In genomic region chr17:49783051-49783715, GRCh38 we compare ENCODE assay signal across 12 cellular contexts. TPM values are rescaled to one million over a fixed set of nuclear protein-coding genes. Genes with fewer than 3 reads are reported as not detected.
DNase-seq lines count a peak whose midpoint lies in the region; ATAC-seq and TF ChIP-seq lines count a peak whose summit lies in the region.
"Had no signal": no experiment of that assay in that cellular context is flagged by ENCODE, and none has a peak within 500 bp of the region (broad histone marks: within the 10 kb centered on the region; RNA-seq: fewer than 3 reads in every experiment).

No MANE protein-coding gene starts in this region.

- H3K27me3 Mint-ChIP-seq in activated T-cell treated with anti-CD3 and anti-CD28 coated beads, Interleukin-2, amount 50 U/mL, for 72 hours (ENCODE audit: low read depth) = no peaks in the 10 kb centered on the region
- H3K27me3 Mint-ChIP-seq: activated B cell treated with CpG ODN at 0.5 μM for 24 hours; activated naive CD8-positive, alpha-beta T cell; central memory CD8-positive, alpha-beta T cell had no signal

- H3K27me3 ChIP-seq in transverse colon (no peaks in the 10 kb centered on the region), thyroid gland (no peaks in the 10 kb centered on the region)

- DNase-seq in NCI-H1417 (lab: John Stamatoyannopoulos, UW) = peak; percentile 15 to 61 (median 26)
- no peak for DNase-seq in NCI-H1417 treated with DMSO at 0.1 percent for 48 hours (lab: John Stamatoyannopoulos, UW)
- DNase-seq in mucosa of gallbladder (ENCODE audit: low spot score) = peak; percentile 14
- DNase-seq in transverse colon = no peak
- DNase-seq in activated T-cell treated with anti-CD3 and anti-CD28 coated beads, Interleukin-2, amount 50 U/mL, for 72 hours = no peak
- DNase-seq in thyroid gland = no peak
- DNase-seq in erythroblast (lab: John Stamatoyannopoulos, UW) = no peak
- DNase-seq: activated B cell treated with CpG ODN at 0.5 μM for 24 hours had no signal

- peaks cover 17% of the 10 kb centered on the region for H3K4me1 Mint-ChIP-seq in activated T-cell treated with anti-CD3 and anti-CD28 coated beads, Interleukin-2, amount 50 U/mL, for 72 hours (ENCODE audit: low read depth)

- H3K36me3 ChIP-seq in transverse colon (no peaks in the 10 kb centered on the region), thyroid gland (no peaks in the 10 kb centered on the region)

- H3K36me3 Mint-ChIP-seq in activated T-cell treated with anti-CD3 and anti-CD28 coated beads, Interleukin-2, amount 50 U/mL, for 72 hours (ENCODE audit: insufficient read depth in 2 of 2) = peaks cover 0 to 2% of the 10 kb centered on the region in 2 donors

- TF ChIP-seq CTCF in transverse colon (IDR thresholded peaks at IDR 0.05) (no peak), thyroid gland (IDR thresholded peaks at IDR 0.05) (no peak)

- H3K9me3 ChIP-seq in transverse colon = no peaks in the 10 kb centered on the region
- H3K9me3 ChIP-seq in thyroid gland = no peaks in the 10 kb centered on the region

- TF ChIP-seq POLR2A in transverse colon (IDR thresholded peaks at IDR 0.05) (no peak), thyroid gland (IDR thresholded peaks at IDR 0.05) (no peak), erythroblast (IDR thresholded peaks at IDR 0.05; ENCODE audit: low read length) (no peak)

- no peak overlapping the region for H3K4me3 Mint-ChIP-seq in activated T-cell treated with anti-CD3 and anti-CD28 coated beads, Interleukin-2, amount 50 U/mL, for 72 hours
- H3K4me3 Mint-ChIP-seq: activated B cell treated with CpG ODN at 0.5 μM for 24 hours; activated naive CD8-positive, alpha-beta T cell; central memory CD8-positive, alpha-beta T cell had no signal

- no peak for TF ChIP-seq EP300 in transverse colon (IDR thresholded peaks at IDR 0.05; ENCODE audit: low read depth)

- H3K4me3 ChIP-seq in transverse colon = no peak overlapping the region
- H3K4me3 ChIP-seq in thyroid gland (replicated peaks in 1 of 3) = no peak overlapping the region

- intact Hi-C loops in transverse colon (cut with DNase I; ENCODE audit: low total_unique reads) (no loop called here), thyroid gland (cut with DNase I) (loop anchor here (2.0 to 5.0 kb wide), 2 partner anchors 76 to 211 kb away; partner anchors contain the start of gene SLC35B1)

- H3K27ac Mint-ChIP-seq in activated T-cell treated with anti-CD3 and anti-CD28 coated beads, Interleukin-2, amount 50 U/mL, for 72 hours = no peak overlapping the region
- H3K27ac Mint-ChIP-seq: activated B cell treated with CpG ODN at 0.5 μM for 24 hours; activated naive CD8-positive, alpha-beta T cell had no signal

- H3K27ac ChIP-seq in cingulate gyrus (ENCODE audit: low read depth, low read length) (peak overlapping the region; percentile 61), transverse colon (peak overlapping the region in 3 of 4 donors; percentile 50 to 71 (median 70)), thyroid gland (no peak overlapping the region)
- H3K27ac ChIP-seq: 22Rv1 had no signal

- in situ Hi-C loops in transverse colon (cut with MboI; ENCODE audit: low pct_ligation_motif_present in 1 of 4, low pct_unique_long_range_greater_than_20kb in 1 of 4, low sequenced_read_pairs in 3 of 4) = loop anchor here in 2 of 4 donors (10.0 kb wide), 2 partner anchors 78 to 218 kb away; partner anchors contain the start of gene SLC35B1 (in 1 of the 2)

- no peaks in the 10 kb centered on the region for H3K9me3 Mint-ChIP-seq in activated T-cell treated with anti-CD3 and anti-CD28 coated beads, Interleukin-2, amount 50 U/mL, for 72 hours
- H3K9me3 Mint-ChIP-seq: activated B cell treated with CpG ODN at 0.5 μM for 24 hours; central memory CD8-positive, alpha-beta T cell had no signal

- H3K4me1 ChIP-seq in transverse colon (peaks cover 0 to 31% (median 7%) of the 10 kb centered on the region in 4 donors), thyroid gland (peaks cover 0 to 15% of the 10 kb centered on the region in 2 donors)

- WGBS in transverse colon (ENCODE audit: low coverage in 1 of 2), 2 donors = 49 to 60% methylated on average over 2 to 3 of the region's 3 CpGs
- 57 to 73% methylated on average over 3 of the region's 3 CpGs for WGBS in thyroid gland, 2 donors

- ATAC-seq in activated T-cell treated with anti-CD3 and anti-CD28 coated beads, Interleukin-2, amount 50 U/mL, for 72 hours (replicated peaks in 1 of 2) = no peak

RNA-seq across cellular contexts. Expression of gene KAT7, which starts 5.3 kb away (rescaled TPM):
- total RNA-seq in mucosa of gallbladder = 63.8 TPM
- total RNA-seq in transverse colon = 10 to 100 TPM; 21.3 to 54.2 (median 32.8) TPM
- 10 to 100 TPM; 83.9 to 85.9 TPM for total RNA-seq in activated T-cell treated with anti-CD3 and anti-CD28 coated beads, Interleukin-2, amount 50 U/mL, for 72 hours
- total RNA-seq in thyroid gland = 100 to 1,000 TPM in 1 of 4 donors, 10 to 100 TPM in 3; 57.5 to 127 (median 76.1) TPM

RNA-seq across cellular contexts. Expression of gene FAM117A, which starts 19.3 kb away (rescaled TPM):
- total RNA-seq in mucosa of gallbladder (14.2 TPM), transverse colon (10 to 100 TPM in 2 of 4 donors, 1 to 10 TPM in 2; 8.6 to 14.6 (median 10.7) TPM), thyroid gland (10 to 100 TPM; 12.4 to 41.5 (median 23.3) TPM)
- 10 to 100 TPM; 19.5 to 29.3 TPM for total RNA-seq in activated T-cell treated with anti-CD3 and anti-CD28 coated beads, Interleukin-2, amount 50 U/mL, for 72 hours

Comparison
In these comparisons a context has a peak if more than half of its experiments do, and no peak if none do; other contexts are left out.
1. DNase-seq: peak in NCI-H1417 (3 of 3) and mucosa of gallbladder (single experiment); none in NCI-H1417 treated with DMSO at 0.1 percent for 48 hours (single experiment), transverse colon (single experiment), activated T-cell treated with anti-CD3 and anti-CD28 coated beads, Interleukin-2, amount 50 U/mL, for 72 hours (0 of 2), thyroid gland (0 of 2) and erythroblast (0 of 2).
2. H3K27ac ChIP-seq: peak in cingulate gyrus (single experiment) and transverse colon (3 of 4); none in thyroid gland (0 of 3).